In genomic region chrX:109536439-109537323, GRCh38 we compare ENCODE assay signal across 8 cellular contexts. TPM values are rescaled to one million over a fixed set of nuclear protein-coding genes. Genes with fewer than 3 reads are reported as not detected.
DNase-seq lines count a peak whose midpoint lies in the region; ATAC-seq and TF ChIP-seq lines count a peak whose summit lies in the region.

Gene NXT2 (plus strand): TSS chrX:109536844. CDS start chrX:109537007, 163 bp downstream.

- H3K4me3 Mint-ChIP-seq in naive B cell, result peak within 1 kb of the TSS; percentile 91 to 98 (median 97)
- H3K4me3 Mint-ChIP-seq in stimulated activated effector memory CD8-positive, alpha-beta T cell treated with anti-CD3 and anti-CD28 coated beads, Interleukin-12 subunit alpha, Interleukin-12 subunit beta, amount 100 ng/mL, for 72 hours, result peak within 1 kb of the TSS; percentile 88

- H3K27ac Mint-ChIP-seq in naive B cell, result peak within 1 kb of the TSS; percentile 98 to 99 (median 99)
- H3K27ac Mint-ChIP-seq in stimulated activated effector memory CD8-positive, alpha-beta T cell treated with anti-CD3 and anti-CD28 coated beads, Interleukin-12 subunit alpha, Interleukin-12 subunit beta, amount 100 ng/mL, for 72 hours, result peak within 1 kb of the TSS; percentile 98

- no peak for TF ChIP-seq CTCF in LNCaP clone FGC (IDR thresholded peaks at IDR 0.05; ENCODE audit: control insufficient read depth, extremely low read depth, insufficient read depth)

- H3K27me3 Mint-ChIP-seq in naive B cell, result no peaks in the 10 kb centered on the region

- DNase-seq in EL, result peak; percentile 90
- peak; percentile 89 for DNase-seq in H4 (ENCODE audit: low spot score)
- peak; percentile 76 for DNase-seq in LNCaP clone FGC (ENCODE audit: low read depth)
- peak; percentile 92 for DNase-seq in RPMI8226
- peak; percentile 60 to 77 for DNase-seq in activated T-helper 1 cell treated with anti-CD3 and anti-CD28 coated beads, Interleukin-2, amount 50 U/mL, for 16 hours (ENCODE audit: low read depth in 1 of 2, low spot score in 1 of 2)
- DNase-seq in fibroblast of gingiva (ENCODE audit: low read depth), result peak; percentile 93
- peak; percentile 82 for DNase-seq in naive B cell
- peak; percentile 54 to 84 for DNase-seq in stimulated activated effector memory CD8-positive, alpha-beta T cell treated with anti-CD3 and anti-CD28 coated beads, Interleukin-12 subunit alpha, Interleukin-12 subunit beta, amount 100 ng/mL, for 72 hours (ENCODE audit: low spot score in 2 of 2)

- H3K9me3 Mint-ChIP-seq in naive B cell, result peaks cover 0 to 21% (median 13%) of the 10 kb centered on the region in 7 donors
- H3K9me3 Mint-ChIP-seq in stimulated activated effector memory CD8-positive, alpha-beta T cell treated with anti-CD3 and anti-CD28 coated beads, Interleukin-12 subunit alpha, Interleukin-12 subunit beta, amount 100 ng/mL, for 72 hours, result peaks cover 4% of the 10 kb centered on the region

- peak within 1 kb of the TSS; percentile 65 for H3K4me3 ChIP-seq in LNCaP clone FGC (ENCODE audit: low read depth, low read length)

- peaks cover 12 to 29% (median 13%) of the 10 kb centered on the region in 3 donors for H3K4me1 Mint-ChIP-seq in naive B cell
- peaks cover 10% of the 10 kb centered on the region for H3K4me1 Mint-ChIP-seq in stimulated activated effector memory CD8-positive, alpha-beta T cell treated with anti-CD3 and anti-CD28 coated beads, Interleukin-12 subunit alpha, Interleukin-12 subunit beta, amount 100 ng/mL, for 72 hours

- no peaks in the 10 kb centered on the region for H3K36me3 Mint-ChIP-seq in naive B cell
- peaks cover 8% of the 10 kb centered on the region for H3K36me3 Mint-ChIP-seq in stimulated activated effector memory CD8-positive, alpha-beta T cell treated with anti-CD3 and anti-CD28 coated beads, Interleukin-12 subunit alpha, Interleukin-12 subunit beta, amount 100 ng/mL, for 72 hours

- peak; percentile 94 to 96 for ATAC-seq in naive B cell (ENCODE audit: low read depth in 2 of 2)
- ATAC-seq in stimulated activated effector memory CD8-positive, alpha-beta T cell treated with anti-CD3 and anti-CD28 coated beads, Interleukin-12 subunit alpha, Interleukin-12 subunit beta, amount 100 ng/mL, for 72 hours, result peak; percentile 98

RNA-seq across cellular contexts. Expression of gene NXT2, which starts in this region (rescaled TPM):
- 22.0 and 26.6 TPM in 2 replicates for total RNA-seq in H4 (2014; rRNA removed; shearing (Covaris generic))
- polyA plus RNA-seq in naive B cell (ENCODE audit: low read depth in 6 of 6), result 10 to 100 TPM; 16.7 to 28.9 (median 23.3) TPM

Comparison
In these comparisons a context has a peak if more than half of its experiments do, and no peak if none do; other contexts are left out.
1. Peak in every context shown above with its lines: DNase-seq, ATAC-seq and H3K4me3 ChIP-seq.